Comparison of ENCODE assay signal across 23 cellular contexts in the genomic region with DNA sequence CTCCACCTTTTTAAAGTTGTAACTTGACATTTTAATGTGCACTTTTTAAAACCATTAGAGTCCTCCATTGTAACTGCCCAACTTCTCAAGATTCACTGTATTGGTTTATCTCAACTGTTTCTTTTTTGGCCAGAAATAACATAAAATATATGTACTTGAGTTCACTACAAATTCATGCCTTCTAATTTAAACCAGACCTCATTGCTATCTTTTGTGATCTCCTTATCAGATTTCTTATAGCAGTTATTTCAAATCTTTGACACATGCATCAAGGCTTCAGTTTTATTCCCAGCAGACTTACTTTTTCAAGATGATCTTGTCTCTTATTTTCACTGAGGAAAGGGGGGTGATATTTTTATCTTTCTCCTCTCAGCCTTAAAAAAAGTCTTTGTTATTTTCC.
DNase-seq lines count a peak whose midpoint lies in the region; ATAC-seq and TF ChIP-seq lines count a peak whose summit lies in the region.
"Had no signal": no experiment of that assay in that cellular context is flagged by ENCODE, and none has a peak within 500 bp of the region (broad histone marks: within the 10 kb centered on the region; RNA-seq: fewer than 3 reads in every experiment).

No MANE protein-coding gene starts in this region.

- peak overlapping the region in 7 of 8 donors; percentile 1 to 69 (median 10) for H3K27ac Mint-ChIP-seq in CD8-positive, alpha-beta memory T cell
- peak overlapping the region; percentile 5 to 23 for H3K27ac Mint-ChIP-seq in effector memory CD8-positive, alpha-beta T cell
- H3K27ac Mint-ChIP-seq in nephron = peak overlapping the region; percentile 85 to 91 (median 87)
- H3K27ac Mint-ChIP-seq: activated CD4-positive, alpha-beta T cell treated with anti-CD3 and anti-CD28 coated beads, Interleukin-2, amount 10 ng/mL, durations not matched to agents 7 days and 5 days had no signal

- TF ChIP-seq CTCF in nephron (IDR thresholded peaks at IDR 0.05; ENCODE audit: unreplicated experiment in 3 of 3) (no peak), uterus (IDR thresholded peaks at IDR 0.05) (no peak)

- no peak for ATAC-seq in effector memory CD8-positive, alpha-beta T cell (replicated peaks)
- ATAC-seq: left lung, psoas muscle had no signal

- H3K9me3 ChIP-seq in CD8-positive, alpha-beta memory T cell (ENCODE audit: low read length) = no peaks in the 10 kb centered on the region
- no peaks in the 10 kb centered on the region for H3K9me3 ChIP-seq in uterus
- H3K9me3 ChIP-seq: left lung, neutrophil, psoas muscle, suprapubic skin had no signal

- no peak for TF ChIP-seq POLR2A in uterus (IDR thresholded peaks at IDR 0.05)

- peaks cover 25 to 35% (median 34%) of the 10 kb centered on the region in 3 donors for H3K4me1 Mint-ChIP-seq in CD8-positive, alpha-beta memory T cell
- H3K4me1 Mint-ChIP-seq in effector memory CD8-positive, alpha-beta T cell (ENCODE audit: low read depth in 2 of 2) = peaks cover 18 to 30% of the 10 kb centered on the region in 2 donors
- H3K4me1 Mint-ChIP-seq in nephron = peaks cover 56% of the 10 kb centered on the region

- H3K9me3 Mint-ChIP-seq in CD8-positive, alpha-beta memory T cell = no peaks in the 10 kb centered on the region
- no peaks in the 10 kb centered on the region for H3K9me3 Mint-ChIP-seq in effector memory CD8-positive, alpha-beta T cell
- H3K9me3 Mint-ChIP-seq in nephron = no peaks in the 10 kb centered on the region
- H3K9me3 Mint-ChIP-seq: T-helper 1 cell treated with Interleukin-12 subunit alpha and Interleukin-12 subunit beta and Interleukin-4 antibody, amounts not matched to agents 30 μg/mL and 1 μg/mL, for 36 hours had no signal

- no peak overlapping the region for H3K27ac ChIP-seq in CD8-positive, alpha-beta memory T cell (ENCODE audit: low read depth, low read length)
- H3K27ac ChIP-seq in uterus = no peak overlapping the region
- H3K27ac ChIP-seq: cardiac muscle cell, left lung, neutrophil, psoas muscle, suprapubic skin had no signal

- H3K4me1 ChIP-seq in CD8-positive, alpha-beta memory T cell (ENCODE audit: insufficient read depth, low read length) = no peaks in the 10 kb centered on the region
- no peaks in the 10 kb centered on the region for H3K4me1 ChIP-seq in uterus
- H3K4me1 ChIP-seq: left lung, psoas muscle, suprapubic skin had no signal

- H3K36me3 ChIP-seq in CD8-positive, alpha-beta memory T cell (ENCODE audit: insufficient read depth, low read length) = no peaks in the 10 kb centered on the region
- H3K36me3 ChIP-seq in uterus = no peaks in the 10 kb centered on the region
- H3K36me3 ChIP-seq: cardiac muscle cell, left lung, neutrophil, suprapubic skin had no signal

- H3K36me3 Mint-ChIP-seq in CD8-positive, alpha-beta memory T cell = peaks cover 6 to 16% (median 15%) of the 10 kb centered on the region in 3 donors
- no peaks in the 10 kb centered on the region for H3K36me3 Mint-ChIP-seq in effector memory CD8-positive, alpha-beta T cell (ENCODE audit: insufficient read depth)
- peaks cover 15% of the 10 kb centered on the region for H3K36me3 Mint-ChIP-seq in nephron (ENCODE audit: low read depth)

- CTCF ChIA-PET in CD8-positive, alpha-beta memory T cell (lab: Charles Lee) = no interaction called here

- H3K27me3 ChIP-seq in CD8-positive, alpha-beta memory T cell (ENCODE audit: insufficient read depth, low read length, poor library complexity, severe bottlenecking) = no peaks in the 10 kb centered on the region
- no peaks in the 10 kb centered on the region for H3K27me3 ChIP-seq in uterus
- H3K27me3 ChIP-seq: cardiac muscle cell, left lung, neutrophil, suprapubic skin had no signal

- POLR2A ChIA-PET in CD8-positive, alpha-beta memory T cell (lab: Charles Lee) = no interaction called here

- H3K27me3 Mint-ChIP-seq in CD8-positive, alpha-beta memory T cell = no peaks in the 10 kb centered on the region
- H3K27me3 Mint-ChIP-seq in effector memory CD8-positive, alpha-beta T cell = no peaks in the 10 kb centered on the region
- no peaks in the 10 kb centered on the region for H3K27me3 Mint-ChIP-seq in nephron (ENCODE audit: low read depth)
- H3K27me3 Mint-ChIP-seq: activated CD4-positive, alpha-beta T cell treated with anti-CD3 and anti-CD28 coated beads, Interleukin-2, amount 10 ng/mL, durations not matched to agents 7 days and 5 days had no signal

- DNase-seq in CD8-positive, alpha-beta memory T cell = no peak
- peak; percentile 23 for DNase-seq in SK-N-DZ (ENCODE audit: low spot score)
- no peak for DNase-seq in effector memory CD8-positive, alpha-beta T cell
- DNase-seq in GM03348 (ENCODE audit: low spot score) = no peak
- no peak for DNase-seq in uterus
- no peak for DNase-seq in NCI-H510A (lab: John Stamatoyannopoulos, UW)
- DNase-seq: activated CD4-positive, alpha-beta T cell treated with anti-CD3 and anti-CD28 coated beads, Interleukin-2, amount 10 ng/mL, durations not matched to agents 7 days and 5 days; activated CD8-positive, alpha-beta memory T cell treated with anti-CD3 and anti-CD28 coated beads, Interleukin-2, amount 50 U/mL, for 48 hours; activated naive CD4-positive, alpha-beta T cell treated with Interleukin-2 at 50 U/mL for 16 hours; dermis blood vessel endothelial cell; DMS53; GF-D8; Karpas-422; left lung; NCI-H2029 treated with DMSO at 0.1 percent for 48 hours; NCI-H345; psoas muscle; SIG-M5 had no signal

- intact Hi-C loops in uterus (cut with DNase I; ENCODE audit: low total_unique reads) = no loop called here

- H3K4me3 Mint-ChIP-seq in CD8-positive, alpha-beta memory T cell = no peak overlapping the region
- no peak overlapping the region for H3K4me3 Mint-ChIP-seq in effector memory CD8-positive, alpha-beta T cell
- peak overlapping the region in 2 of 3 experiments; percentile 11 to 22 for H3K4me3 Mint-ChIP-seq in nephron
- H3K4me3 Mint-ChIP-seq: activated CD4-positive, alpha-beta T cell treated with anti-CD3 and anti-CD28 coated beads, Interleukin-2, amount 10 ng/mL, durations not matched to agents 7 days and 5 days; T-helper 1 cell treated with Interleukin-12 subunit alpha and Interleukin-12 subunit beta and Interleukin-4 antibody, amounts not matched to agents 30 μg/mL and 1 μg/mL, for 36 hours had no signal

- no peak overlapping the region for H3K4me3 ChIP-seq in CD8-positive, alpha-beta memory T cell (ENCODE audit: low read length)
- no peak overlapping the region for H3K4me3 ChIP-seq in uterus
- H3K4me3 ChIP-seq: cardiac muscle cell, left lung, psoas muscle, suprapubic skin had no signal

Comparison
In these comparisons a context has a peak if more than half of its experiments do, and no peak if none do; other contexts are left out.
1. H3K27ac Mint-ChIP-seq: peak in every context shown above with its lines; median percentile 87 in nephron; 14 in effector memory CD8-positive, alpha-beta T cell; 10 in CD8-positive, alpha-beta memory T cell.
2. H3K4me3 Mint-ChIP-seq: peak in nephron (2 of 3); none in CD8-positive, alpha-beta memory T cell (0 of 7) and effector memory CD8-positive, alpha-beta T cell (0 of 2).